15 cellular contexts compared by ENCODE assay signal in the genomic region with DNA sequence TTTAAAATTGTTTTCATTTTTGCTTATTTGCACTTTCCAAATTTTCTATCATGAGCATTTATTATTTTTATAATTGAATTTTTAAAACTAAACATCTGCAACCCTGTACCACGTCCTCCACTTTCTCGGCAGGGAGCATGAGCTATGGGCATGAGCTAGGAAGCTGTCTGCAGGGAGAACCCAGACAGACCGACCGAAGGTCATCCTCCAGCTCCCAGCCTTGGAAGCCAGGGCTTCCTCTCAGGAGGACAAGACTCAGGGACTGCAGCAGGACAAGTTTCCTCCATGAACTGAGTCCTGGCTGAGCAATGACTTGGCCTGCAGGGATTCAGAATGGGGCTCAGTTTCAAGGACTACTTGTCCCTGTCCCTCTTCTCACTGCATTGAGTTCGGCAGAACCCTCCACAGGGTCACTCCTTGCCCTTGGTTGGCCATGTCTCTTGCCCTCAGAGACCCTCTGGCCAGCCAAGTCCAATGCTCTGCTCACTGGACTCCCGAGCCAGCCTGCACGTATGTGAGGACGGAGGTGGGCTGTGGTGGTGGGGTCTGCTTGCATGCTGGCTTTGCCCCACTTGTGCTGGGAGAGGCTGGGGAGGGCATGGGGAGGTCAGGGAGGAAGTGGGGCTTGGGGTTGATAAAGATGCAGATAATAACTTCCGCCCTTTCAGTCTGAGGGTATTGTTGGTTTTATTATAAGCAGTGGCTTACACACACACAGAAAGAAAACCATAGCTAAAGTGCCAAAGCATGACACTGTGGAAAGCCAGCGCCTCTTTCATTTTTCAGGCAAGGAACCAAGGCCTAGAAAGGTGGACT. TPM values are rescaled to one million over a fixed set of nuclear protein-coding genes. Genes with fewer than 3 reads are reported as not detected.
DNase-seq lines count a peak whose midpoint lies in the region; ATAC-seq, FAIRE-seq and TF ChIP-seq lines count a peak whose summit lies in the region.
"Had no signal": no experiment of that assay in that cellular context is flagged by ENCODE, and none has a peak within 500 bp of the region (broad histone marks: within the 10 kb centered on the region; RNA-seq: fewer than 3 reads in every experiment).

No MANE protein-coding gene starts in this region.

- H3K4me3 Mint-ChIP-seq in activated CD8-positive, alpha-beta memory T cell treated with anti-CD3 and anti-CD28 coated beads, Interleukin-2, amount 10 ng/mL, durations not matched to agents 7 days and 5 days = peak overlapping the region; percentile 39
- no peak overlapping the region for H3K4me3 Mint-ChIP-seq in chondrocyte (ENCODE audit: unreplicated experiment)
- H3K4me3 Mint-ChIP-seq: mesothelial cell of epicardium had no signal

- TF ChIP-seq CTCF in NB4 (IDR thresholded peaks at IDR 0.05; ENCODE audit: low read depth, low read length) = no peak
- no peak for TF ChIP-seq CTCF in chondrocyte (IDR thresholded peaks at IDR 0.05)

- TF ChIP-seq POLR2A in NB4 (IDR thresholded peaks at IDR 0.05; ENCODE audit: extremely low read depth, insufficient read length) = no peak

- H3K4me3 ChIP-seq in NB4 (ENCODE audit: low read depth, low read length) (no peak overlapping the region), small intestine (ENCODE audit: low read depth in 1 of 2, low read length in 2 of 2) (no peak overlapping the region)
- H3K4me3 ChIP-seq: ascending aorta, tibial artery had no signal

- no peaks in the 10 kb centered on the region for H3K9me3 Mint-ChIP-seq in activated CD8-positive, alpha-beta memory T cell treated with anti-CD3 and anti-CD28 coated beads, Interleukin-2, amount 10 ng/mL, durations not matched to agents 7 days and 5 days (ENCODE audit: low read depth)
- no peaks in the 10 kb centered on the region for H3K9me3 Mint-ChIP-seq in chondrocyte (ENCODE audit: low read depth)
- H3K9me3 Mint-ChIP-seq: mesothelial cell of epicardium had no signal

- peaks cover 26% of the 10 kb centered on the region for H3K27me3 Mint-ChIP-seq in activated CD8-positive, alpha-beta memory T cell treated with anti-CD3 and anti-CD28 coated beads, Interleukin-2, amount 10 ng/mL, durations not matched to agents 7 days and 5 days
- peaks cover 3% of the 10 kb centered on the region for H3K27me3 Mint-ChIP-seq in chondrocyte (ENCODE audit: low read depth)

- H3K4me1 Mint-ChIP-seq in activated CD8-positive, alpha-beta memory T cell treated with anti-CD3 and anti-CD28 coated beads, Interleukin-2, amount 10 ng/mL, durations not matched to agents 7 days and 5 days = peaks cover 69% of the 10 kb centered on the region
- peaks cover 15% of the 10 kb centered on the region for H3K4me1 Mint-ChIP-seq in chondrocyte (ENCODE audit: low read depth)

- no peaks in the 10 kb centered on the region for H3K36me3 ChIP-seq in small intestine (ENCODE audit: control insufficient read depth in 2 of 2, insufficient read depth in 2 of 2, low read length in 2 of 2)
- H3K36me3 ChIP-seq: ascending aorta, tibial artery had no signal

- peak overlapping the region in 1 of 2 donors; percentile 12 for H3K27ac ChIP-seq in small intestine (ENCODE audit: low read depth in 1 of 2, low read length in 1 of 2)
- H3K27ac ChIP-seq: tibial artery had no signal

- ATAC-seq in activated CD8-positive, alpha-beta memory T cell treated with anti-CD3 and anti-CD28 coated beads, Interleukin-2, amount 10 ng/mL, durations not matched to agents 7 days and 5 days = peak; percentile 82

- H3K27ac Mint-ChIP-seq in activated CD8-positive, alpha-beta memory T cell treated with anti-CD3 and anti-CD28 coated beads, Interleukin-2, amount 10 ng/mL, durations not matched to agents 7 days and 5 days = peak overlapping the region; percentile 91
- peak overlapping the region; percentile 12 for H3K27ac Mint-ChIP-seq in chondrocyte (ENCODE audit: unreplicated experiment)
- H3K27ac Mint-ChIP-seq: mesothelial cell of epicardium had no signal

- H3K27me3 ChIP-seq in small intestine (ENCODE audit: control insufficient read depth in 2 of 2, insufficient read depth in 2 of 2, low read length in 2 of 2) = no peaks in the 10 kb centered on the region
- H3K27me3 ChIP-seq: ascending aorta, tibial artery had no signal

- no peaks in the 10 kb centered on the region for H3K9me3 ChIP-seq in small intestine (ENCODE audit: control insufficient read depth, low read depth)
- H3K9me3 ChIP-seq: ascending aorta, tibial artery had no signal

- H3K36me3 Mint-ChIP-seq in activated CD8-positive, alpha-beta memory T cell treated with anti-CD3 and anti-CD28 coated beads, Interleukin-2, amount 10 ng/mL, durations not matched to agents 7 days and 5 days = peaks cover 14% of the 10 kb centered on the region
- H3K36me3 Mint-ChIP-seq in chondrocyte (ENCODE audit: low read depth) = no peaks in the 10 kb centered on the region
- H3K36me3 Mint-ChIP-seq: mesothelial cell of epicardium had no signal

- CTCF ChIA-PET in activated CD8-positive, alpha-beta memory T cell treated with anti-CD3 and anti-CD28 coated beads, Interleukin-2, amount 10 ng/mL, durations not matched to agents 7 days and 5 days (lab: Charles Lee) = interaction anchor here (1.1 to 3.9 kb wide), 12 partner anchors 9 to 191 kb away, joined by 3 to 37 read pairs (median 5); partner anchors contain the start of gene NCL

- DNase-seq in activated CD8-positive, alpha-beta memory T cell treated with anti-CD3 and anti-CD28 coated beads, Interleukin-2, amount 10 ng/mL, durations not matched to agents 7 days and 5 days = peak; percentile 75
- no peak for DNase-seq in activated CD8-positive, alpha-beta memory T cell treated with anti-CD3 and anti-CD28 coated beads, Interleukin-2, amount 50 U/mL, for 4 hours
- DNase-seq in NB4 (ENCODE audit: low read depth) (peak; percentile 78), chondrocyte (ENCODE audit: low spot score) (no peak), small intestine (peak; percentile 58), COR-L47 (lab: John Stamatoyannopoulos, UW) (no peak), NCI-H1417 treated with DMSO at 0.1 percent for 48 hours (lab: John Stamatoyannopoulos, UW) (no peak), SIG-M5 (lab: John Stamatoyannopoulos, UW) (no peak)
- DNase-seq: DMS53, NCI-H1436 treated with DMSO at 0.1 percent for 48 hours, NCI-H510A treated with DMSO at 0.1 percent for 48 hours, T-helper 9 cell had no signal

- 52 to 61% (median 56%) methylated on average over 10 of the region's 10 CpGs for WGBS in small intestine, 3 donors

- peaks cover 0 to 5% of the 10 kb centered on the region in 2 donors for H3K4me1 ChIP-seq in small intestine (ENCODE audit: control insufficient read depth in 2 of 2, insufficient read depth in 1 of 2, low read depth in 1 of 2, low read length in 1 of 2)

- no peak for FAIRE-seq in small intestine (lab: Jason Lieb, UNC)

RNA-seq across cellular contexts. Expression of gene NMUR1, which starts 6.6 kb away (rescaled TPM):
- 1 to 10 TPM; 3.6 to 8.6 TPM for total RNA-seq in activated CD8-positive, alpha-beta memory T cell treated with anti-CD3 and anti-CD28 coated beads, Interleukin-2, amount 10 ng/mL, durations not matched to agents 7 days and 5 days
- 0.10 TPM in 1 of 3 replicates, not detected in the others for total RNA-seq in chondrocyte
- polyA plus RNA-seq in small intestine = under 1 TPM in 2 of 3 donors, not detected in 1; 0.60 to 0.81 TPM

RNA-seq across cellular contexts. Expression of gene NCL, which starts 59.4 kb away (rescaled TPM):
- 100 to 1,000 TPM; 634 to 820 TPM for total RNA-seq in activated CD8-positive, alpha-beta memory T cell treated with anti-CD3 and anti-CD28 coated beads, Interleukin-2, amount 10 ng/mL, durations not matched to agents 7 days and 5 days
- 298 to 471 TPM (median 302 TPM) in 3 replicates for total RNA-seq in chondrocyte
- 100 to 1,000 TPM in 2 of 3 donors, 10 to 100 TPM in 1; 89.2 to 260 (median 123) TPM for polyA plus RNA-seq in small intestine

Comparison
In these comparisons a context has a peak if more than half of its experiments do, and no peak if none do; other contexts are left out.
1. DNase-seq: peak in activated CD8-positive, alpha-beta memory T cell treated with anti-CD3 and anti-CD28 coated beads, Interleukin-2, amount 10 ng/mL, durations not matched to agents 7 days and 5 days (single experiment), NB4 (single experiment) and small intestine (single experiment); none in activated CD8-positive, alpha-beta memory T cell treated with anti-CD3 and anti-CD28 coated beads, Interleukin-2, amount 50 U/mL, for 4 hours (single experiment), chondrocyte (single experiment), COR-L47 (single experiment), NCI-H1417 treated with DMSO at 0.1 percent for 48 hours (single experiment) and SIG-M5 (single experiment).